In the genomic region with DNA sequence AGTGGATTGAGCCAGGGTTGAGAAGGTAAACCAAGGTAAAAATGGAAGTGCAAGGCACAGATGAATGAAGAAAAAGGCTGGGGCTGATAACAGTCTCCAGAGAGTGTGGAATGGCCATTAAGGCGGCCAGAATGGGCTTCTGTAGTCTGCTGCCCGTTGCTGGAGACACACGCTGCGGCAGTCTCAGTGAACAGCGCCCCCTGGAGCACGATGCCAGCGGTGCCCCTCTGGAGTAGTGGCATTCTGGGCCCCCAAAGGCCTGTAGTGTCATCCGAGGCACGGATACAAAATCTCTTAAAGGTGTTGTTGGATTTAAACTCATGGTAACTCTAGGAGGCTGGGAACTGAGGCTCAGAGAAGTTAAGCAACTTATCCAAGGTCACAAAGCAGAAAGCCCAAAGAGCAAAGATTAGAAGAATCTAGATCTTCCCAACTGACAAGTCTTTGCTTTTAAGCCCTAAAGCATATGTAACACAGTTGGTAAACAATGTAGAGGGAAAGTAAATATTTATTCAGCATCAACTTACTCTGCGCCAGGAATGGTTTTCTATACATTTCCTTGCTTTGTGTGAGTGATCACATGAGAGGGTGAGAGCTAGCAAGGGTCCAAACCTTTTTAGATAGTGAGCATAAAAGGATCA, we compare ENCODE assay signal across 8 cellular contexts. TPM values are rescaled to one million over a fixed set of nuclear protein-coding genes. Genes with fewer than 3 reads are reported as not detected.
DNase-seq lines count a peak whose midpoint lies in the region; ATAC-seq and TF ChIP-seq lines count a peak whose summit lies in the region.

No MANE protein-coding gene starts in this region.

- in situ Hi-C loops in Panc1 (cut with HindIII; ENCODE audit: low pct_unique_long_range_greater_than_20kb, low sequenced_read_pairs) = loop anchor here (25.0 kb wide), 1 partner anchor 687 kb away; no protein-coding TSS in a partner anchor

- H3K36me3 ChIP-seq in Panc1 (ENCODE audit: control insufficient read depth, insufficient read depth, low read length) (no peaks in the 10 kb centered on the region), heart left ventricle (no peaks in the 10 kb centered on the region)

- H3K27me3 Mint-ChIP-seq in activated T-helper 17 cell treated with anti-CD3 and anti-CD28 coated beads, Interleukin-2, amount 50 U/mL, for 72 hours = no peaks in the 10 kb centered on the region

- no peak overlapping the region for H3K4me3 Mint-ChIP-seq in activated T-helper 17 cell treated with anti-CD3 and anti-CD28 coated beads, Interleukin-2, amount 50 U/mL, for 72 hours

- peak; percentile 53 for DNase-seq in AG08396 (ENCODE audit: low spot score)
- no peak for DNase-seq in Panc1 (ENCODE audit: low read depth, low spot score)
- DNase-seq in heart left ventricle = peak; percentile 50 to 80 (median 52)
- DNase-seq in stimulated activated CD4-positive, alpha-beta T cell treated with anti-CD3 and anti-CD28 coated beads, Interleukin-1b, Interleukin-23, amount 100 ng/mL, for 4 hours (ENCODE audit: low read depth in 2 of 2) = peak; percentile 40 to 60
- no peak for DNase-seq in sciatic nerve (ENCODE audit: low spot score)

- H3K4me1 Mint-ChIP-seq in activated T-helper 17 cell treated with anti-CD3 and anti-CD28 coated beads, Interleukin-2, amount 50 U/mL, for 72 hours = peaks cover 17% of the 10 kb centered on the region

- H3K4me3 ChIP-seq in Panc1 (ENCODE audit: low read depth in 2 of 2, low read length in 2 of 2) = no peak overlapping the region
- H3K4me3 ChIP-seq in heart left ventricle = no peak overlapping the region

- no peaks in the 10 kb centered on the region for H3K36me3 Mint-ChIP-seq in activated T-helper 17 cell treated with anti-CD3 and anti-CD28 coated beads, Interleukin-2, amount 50 U/mL, for 72 hours (ENCODE audit: low read depth)

- no peaks in the 10 kb centered on the region for H3K9me3 ChIP-seq in Panc1 (ENCODE audit: control insufficient read depth, insufficient read depth, low read depth, low read length)
- no peaks in the 10 kb centered on the region for H3K9me3 ChIP-seq in heart left ventricle

- POLR2A ChIA-PET in Panc1 (lab: Charles Lee) = no interaction called here

- no peaks in the 10 kb centered on the region for H3K9me3 Mint-ChIP-seq in activated T-helper 17 cell treated with anti-CD3 and anti-CD28 coated beads, Interleukin-2, amount 50 U/mL, for 72 hours

- TF ChIP-seq CTCF in Panc1 (IDR thresholded peaks at IDR 0.05) (peak; percentile 92), heart left ventricle (IDR thresholded peaks at IDR 0.05) (peak; percentile 44 to 81 (median 68))

- peaks cover under 1% of the 10 kb centered on the region; the same call in 1 of the 2 replicates for H3K27me3 ChIP-seq in Panc1 (ENCODE audit: control insufficient read depth, insufficient read depth, low read length)
- no peaks in the 10 kb centered on the region for H3K27me3 ChIP-seq in heart left ventricle

- ATAC-seq in GM18873 (IDR thresholded peaks at IDR 0.05; ENCODE audit: low FRiP score, unreplicated experiment) = peak; percentile 67
- ATAC-seq in HG03097 (IDR thresholded peaks at IDR 0.05; ENCODE audit: low FRiP score, unreplicated experiment) = peak; percentile 70
- peak; percentile 95 for ATAC-seq in Panc1
- ATAC-seq in activated T-helper 17 cell treated with anti-CD3 and anti-CD28 coated beads, Interleukin-2, amount 50 U/mL, for 72 hours (replicated peaks) = peak; percentile 81
- ATAC-seq in heart left ventricle = peak in 1 of 4 donors; percentile 48
- no peak for ATAC-seq in sciatic nerve

- WGBS in heart left ventricle, 4 donors = 29 to 42% (median 32%) methylated on average over 10 of the region's 10 CpGs

- no TSS peak for BruUV-seq in Panc1 (replicated peaks; lab: Mats Ljungman, UMichigan)

- no peak for TF ChIP-seq POLR2A in heart left ventricle (IDR thresholded peaks at IDR 0.05)

- CTCF ChIA-PET in Panc1 (lab: Charles Lee) = interaction anchor here (0.7 kb wide), 2 partner anchors 22 to 98 kb away, joined by 5 to 8 read pairs; no protein-coding TSS in a partner anchor

- no peak overlapping the region for H3K27ac Mint-ChIP-seq in activated T-helper 17 cell treated with anti-CD3 and anti-CD28 coated beads, Interleukin-2, amount 50 U/mL, for 72 hours

- H3K27ac ChIP-seq in Panc1 (ENCODE audit: low read length) (no peak overlapping the region), heart left ventricle (no peak overlapping the region)

- H3K4me1 ChIP-seq in Panc1 (ENCODE audit: control insufficient read depth, insufficient read depth, low read length) (no peaks in the 10 kb centered on the region), heart left ventricle (peaks cover 0 to 33% (median 0%) of the 10 kb centered on the region in 12 donors)

- intact Hi-C loops in Panc1 (cut with micrococcal nuclease; ENCODE audit: unreplicated experiment) = loop anchor here (5.0 kb wide), 1 partner anchor 817 kb away; no protein-coding TSS in a partner anchor
- intact Hi-C loops in heart left ventricle (cut with DNase I) = no loop called here
- intact Hi-C loops in sciatic nerve (cut with DNase I) = loop anchor here (10.0 kb wide), 1 partner anchor 824 kb away; no protein-coding TSS in a partner anchor

RNA-seq across cellular contexts. Expression of gene KCNJ1, which starts 18.2 kb away (rescaled TPM):
- total RNA-seq in Panc1 (2021; ENCODE audit: unreplicated experiment) (not detected), heart left ventricle (under 1 TPM in 4 of 9 donors, not detected in 5; 0.16 to 0.50 (median 0.31) TPM), sciatic nerve (0.13 TPM)
- not detected for polyA plus RNA-seq in Panc1 (2012; ENCODE audit: insufficient read length)
- not detected for total RNA-seq in activated T-helper 17 cell treated with anti-CD3 and anti-CD28 coated beads, Interleukin-2, amount 50 U/mL, for 72 hours
- polyA plus RNA-seq in heart left ventricle = under 1 TPM in 1 of 2 donors, not detected in 1; 0.08 TPM

RNA-seq across cellular contexts. Expression of gene KCNJ5, which starts 42.2 kb away (rescaled TPM):
- total RNA-seq in Panc1 (2021; ENCODE audit: unreplicated experiment) (0.28 TPM), heart left ventricle (10 to 100 TPM in 2 of 9 donors, 1 to 10 TPM in 7; 3.3 to 29.4 (median 7.2) TPM), sciatic nerve (2.5 TPM)
- 0.59 TPM for polyA plus RNA-seq in Panc1 (2012; ENCODE audit: insufficient read length)
- total RNA-seq in activated T-helper 17 cell treated with anti-CD3 and anti-CD28 coated beads, Interleukin-2, amount 50 U/mL, for 72 hours = not detected
- polyA plus RNA-seq in heart left ventricle = 1 to 10 TPM; 1.4 to 3.0 TPM

Comparison
In these comparisons a context has a peak if more than half of its experiments do, and no peak if none do; other contexts are left out.
1. DNase-seq: peak in AG08396 (single experiment), heart left ventricle (5 of 5) and stimulated activated CD4-positive, alpha-beta T cell treated with anti-CD3 and anti-CD28 coated beads, Interleukin-1b, Interleukin-23, amount 100 ng/mL, for 4 hours (2 of 2); none in Panc1 (single experiment) and sciatic nerve (single experiment).
2. intact Hi-C loops: an anchor here in Panc1 (5.0 kb wide) and sciatic nerve (10.0 kb wide); none called in heart left ventricle.